ENCODE assay signal across 10 cellular contexts in the genomic region with DNA sequence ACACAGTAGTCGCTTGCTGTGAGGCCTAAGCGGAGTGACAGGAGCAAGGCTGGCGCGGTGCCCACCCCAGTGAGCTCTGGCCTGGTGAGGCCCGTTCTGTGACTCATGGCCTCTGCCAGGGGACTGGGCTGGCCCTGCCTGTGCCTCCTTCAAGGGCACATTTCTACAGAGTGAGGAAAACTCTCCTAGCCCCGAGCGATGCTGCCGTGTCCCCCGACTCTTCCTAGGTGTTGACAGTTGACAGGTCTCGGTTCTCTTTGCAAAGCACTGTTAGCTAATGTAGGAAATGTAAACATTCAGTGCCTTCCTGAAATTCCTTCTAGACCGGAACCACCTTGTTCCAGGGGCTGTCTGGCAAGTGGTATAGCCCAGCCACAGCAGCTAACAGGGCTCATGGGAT. TPM values are rescaled to one million over a fixed set of nuclear protein-coding genes. Genes with fewer than 3 reads are reported as not detected.
DNase-seq lines count a peak whose midpoint lies in the region; ATAC-seq and TF ChIP-seq lines count a peak whose summit lies in the region.
"Had no signal": no experiment of that assay in that cellular context is flagged by ENCODE, and none has a peak within 500 bp of the region (broad histone marks: within the 10 kb centered on the region; RNA-seq: fewer than 3 reads in every experiment).

No MANE protein-coding gene starts in this region.

- no peak overlapping the region for H3K27ac Mint-ChIP-seq in activated naive CD4-positive, alpha-beta T cell treated with anti-CD3 and anti-CD28 coated beads for 36 hours

- H3K4me1 ChIP-seq in RWPE2 (ENCODE audit: insufficient read depth, poor library complexity, severe bottlenecking) (peaks cover 8% of the 10 kb centered on the region), parathyroid adenoma (peaks cover 8% of the 10 kb centered on the region), MM.1S (ENCODE audit: low read length) (no peaks in the 10 kb centered on the region)

- no peaks in the 10 kb centered on the region for H3K9me3 ChIP-seq in RWPE2 (ENCODE audit: severe bottlenecking)
- no peaks in the 10 kb centered on the region for H3K9me3 ChIP-seq in parathyroid adenoma (ENCODE audit: control insufficient read depth, low read length)
- no peaks in the 10 kb centered on the region for H3K9me3 ChIP-seq in MM.1S (replicated peaks; ENCODE audit: insufficient read depth, low read length)

- H2AFZ ChIP-seq in parathyroid adenoma (no peak overlapping the region), MM.1S (ENCODE audit: low read length) (no peak overlapping the region)

- H3K4me3 Mint-ChIP-seq in activated naive CD4-positive, alpha-beta T cell treated with anti-CD3 and anti-CD28 coated beads for 36 hours: no peak overlapping the region

- H3K9ac ChIP-seq in parathyroid adenoma (no peak overlapping the region), MM.1S (ENCODE audit: low read length) (no peak overlapping the region)

- intact Hi-C loops in activated naive CD4-positive, alpha-beta T cell treated with anti-CD3 and anti-CD28 coated beads for 36 hours (cut with micrococcal nuclease): no loop called here

- peaks cover 5% of the 10 kb centered on the region for H3K79me2 ChIP-seq in parathyroid adenoma
- H3K79me2 ChIP-seq in MM.1S (ENCODE audit: low read length): no peaks in the 10 kb centered on the region

- H3K4me2 ChIP-seq in parathyroid adenoma (ENCODE audit: low read length) (no peak overlapping the region), MM.1S (ENCODE audit: low read depth, low read length) (no peak overlapping the region)

- ATAC-seq in RWPE2 (ENCODE audit: low read depth) (peak; percentile 79), HG02763 (IDR thresholded peaks at IDR 0.05; ENCODE audit: unreplicated experiment) (no peak)
- ATAC-seq: Panc1 had no signal

- TF ChIP-seq CTCF in RWPE2 (IDR thresholded peaks at IDR 0.05; ENCODE audit: poor library complexity, severe bottlenecking) (no peak), parathyroid adenoma (IDR thresholded peaks at IDR 0.05) (no peak), MM.1S (IDR thresholded peaks at IDR 0.05; ENCODE audit: low read length) (no peak)

- no peaks in the 10 kb centered on the region for H4K20me1 ChIP-seq in MM.1S (ENCODE audit: insufficient read depth, low read length)

- no peaks in the 10 kb centered on the region for H3F3A ChIP-seq in MM.1S (ENCODE audit: insufficient read depth, low read length)

- H3K4me1 Mint-ChIP-seq in activated naive CD4-positive, alpha-beta T cell treated with anti-CD3 and anti-CD28 coated beads for 36 hours (ENCODE audit: low read depth): peaks cover 24% of the 10 kb centered on the region

- H3K27ac ChIP-seq in RWPE2 (ENCODE audit: poor library complexity, severe bottlenecking): no peak overlapping the region
- H3K27ac ChIP-seq in parathyroid adenoma: peak overlapping the region; percentile 77
- no peak overlapping the region for H3K27ac ChIP-seq in MM.1S (ENCODE audit: low read length)

- CTCF ChIA-PET in activated naive CD4-positive, alpha-beta T cell treated with anti-CD3 and anti-CD28 coated beads for 36 hours (lab: Charles Lee): interaction anchor here (1.1 to 1.9 kb wide), 3 partner anchors 99 to 117 kb away, joined by 4 to 8 read pairs (median 7); no protein-coding TSS in a partner anchor

- H3K4me3 ChIP-seq in RWPE2 (ENCODE audit: severe bottlenecking) (no peak overlapping the region), parathyroid adenoma (ENCODE audit: low read depth, low read length) (no peak overlapping the region), MM.1S (ENCODE audit: low read length) (no peak overlapping the region)

- H3K27me3 ChIP-seq in RWPE2 (ENCODE audit: insufficient read depth, poor library complexity, severe bottlenecking): no peaks in the 10 kb centered on the region
- no peaks in the 10 kb centered on the region for H3K27me3 ChIP-seq in parathyroid adenoma (ENCODE audit: control insufficient read depth, insufficient read depth, low read length)
- H3K27me3 ChIP-seq in MM.1S (replicated peaks; ENCODE audit: insufficient read depth, low read length): peaks cover 67% of the 10 kb centered on the region

- DNase-seq in Daoy (ENCODE audit: low read depth) (peak; percentile 88), RWPE2 (ENCODE audit: low spot score) (no peak), glomerular visceral epithelial cell (ENCODE audit: extremely low spot score) (peak; percentile 17), MM.1S (no peak), NCI-H1105 treated with DMSO at 0.1 percent for 48 hours (lab: John Stamatoyannopoulos, UW) (no peak)
- DNase-seq in activated naive CD4-positive, alpha-beta T cell treated with anti-CD3 and anti-CD28 coated beads for 36 hours: no peak

- H3K27me3 Mint-ChIP-seq in activated naive CD4-positive, alpha-beta T cell treated with anti-CD3 and anti-CD28 coated beads for 36 hours (ENCODE audit: low read depth): no peaks in the 10 kb centered on the region

- H3K36me3 ChIP-seq in RWPE2 (ENCODE audit: low read depth): no peaks in the 10 kb centered on the region
- no peaks in the 10 kb centered on the region for H3K36me3 ChIP-seq in parathyroid adenoma (ENCODE audit: control insufficient read depth, insufficient read depth, low read length)
- H3K36me3 ChIP-seq in MM.1S (replicated peaks; ENCODE audit: insufficient read depth, low read length): no peaks in the 10 kb centered on the region

- no peaks in the 10 kb centered on the region for H3K36me3 Mint-ChIP-seq in activated naive CD4-positive, alpha-beta T cell treated with anti-CD3 and anti-CD28 coated beads for 36 hours (ENCODE audit: low read depth)

- no peaks in the 10 kb centered on the region for H3K9me3 Mint-ChIP-seq in activated naive CD4-positive, alpha-beta T cell treated with anti-CD3 and anti-CD28 coated beads for 36 hours

- no peaks in the 10 kb centered on the region for H3K9me2 ChIP-seq in MM.1S (replicated peaks; ENCODE audit: insufficient read depth, low read length)

RNA-seq across cellular contexts. Expression of a gene that starts 43.9 kb away (rescaled TPM):
- 0.51 TPM in 2 replicates for total RNA-seq in Daoy (2014; rRNA removed; shearing (Covaris generic))
- 10 to 100 TPM; 27.8 to 28.7 TPM for total RNA-seq in activated naive CD4-positive, alpha-beta T cell treated with anti-CD3 and anti-CD28 coated beads for 36 hours

RNA-seq across cellular contexts. Expression of a gene that starts 52.4 kb away (rescaled TPM):
- 2.4 and 3.4 TPM in 2 replicates for total RNA-seq in Daoy (2014; rRNA removed; shearing (Covaris generic))
- total RNA-seq in activated naive CD4-positive, alpha-beta T cell treated with anti-CD3 and anti-CD28 coated beads for 36 hours: not detected
- total RNA-seq: frontal cortex had no signal

Comparison
In these comparisons a context has a peak if more than half of its experiments do, and no peak if none do; other contexts are left out.
1. DNase-seq: peak in Daoy (single experiment) and glomerular visceral epithelial cell (single experiment); none in RWPE2 (single experiment), MM.1S (single experiment), activated naive CD4-positive, alpha-beta T cell treated with anti-CD3 and anti-CD28 coated beads for 36 hours (single experiment) and NCI-H1105 treated with DMSO at 0.1 percent for 48 hours (single experiment).
2. RNA of a gene that starts 43.9 kb away (total RNA-seq): 27.8 to 28.7 TPM in activated naive CD4-positive, alpha-beta T cell treated with anti-CD3 and anti-CD28 coated beads for 36 hours; 0.51 TPM in Daoy; every median in the first group is over 10 times any median in the second.